11 cellular contexts compared by ENCODE assay signal in the genomic region with DNA sequence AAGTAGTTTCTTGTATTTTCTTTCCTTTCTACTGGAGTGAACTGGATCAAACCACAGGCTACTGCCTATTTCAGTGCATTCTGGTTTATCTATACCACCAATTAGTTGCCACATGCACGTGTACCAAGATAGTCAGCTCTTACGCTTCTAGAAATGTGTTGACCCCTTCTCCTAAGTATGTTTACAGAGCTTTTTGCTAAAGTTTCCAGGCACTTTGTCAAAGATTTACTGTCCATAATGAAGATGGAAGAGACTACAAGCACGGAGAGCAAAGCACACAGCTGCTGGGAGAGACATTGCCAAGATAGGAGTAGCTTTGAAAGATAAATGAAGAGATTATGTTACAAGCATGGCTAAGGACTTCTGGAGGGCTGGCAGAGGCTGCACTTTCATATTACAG. TPM values are rescaled to one million over a fixed set of nuclear protein-coding genes. Genes with fewer than 3 reads are reported as not detected.
DNase-seq lines count a peak whose midpoint lies in the region; ATAC-seq, FAIRE-seq and TF ChIP-seq lines count a peak whose summit lies in the region.
"Had no signal": no experiment of that assay in that cellular context is flagged by ENCODE, and none has a peak within 500 bp of the region (broad histone marks: within the 10 kb centered on the region; RNA-seq: fewer than 3 reads in every experiment).

No MANE protein-coding gene starts in this region.

- H3K36me3 ChIP-seq in SK-N-SH (replicated peaks in 1 of 2; ENCODE audit: control insufficient read depth in 1 of 2, insufficient read depth in 2 of 2, low read length in 1 of 2), result no peaks in the 10 kb centered on the region
- no peaks in the 10 kb centered on the region for H3K36me3 ChIP-seq in keratinocyte (ENCODE audit: control insufficient read depth in 2 of 2, extremely low read depth in 1 of 2, insufficient read depth in 2 of 2, low read length in 2 of 2)
- no peaks in the 10 kb centered on the region for H3K36me3 ChIP-seq in stomach smooth muscle (ENCODE audit: control insufficient read depth in 2 of 2, insufficient read depth in 2 of 2, low read length in 2 of 2)
- H3K36me3 ChIP-seq: prostate gland had no signal

- H2AFZ ChIP-seq in SK-N-SH (ENCODE audit: low read depth), result peak overlapping the region; percentile 57
- peak overlapping the region; percentile 55 for H2AFZ ChIP-seq in keratinocyte (ENCODE audit: control insufficient read depth, low read length)

- H4K20me1 ChIP-seq in SK-N-SH (ENCODE audit: insufficient read depth), result no peaks in the 10 kb centered on the region
- H4K20me1 ChIP-seq in keratinocyte (ENCODE audit: control insufficient read depth, extremely low read depth, insufficient read depth, low read length), result no peaks in the 10 kb centered on the region

- no peak for FAIRE-seq in keratinocyte (lab: Jason Lieb, UNC)
- FAIRE-seq: islet of Langerhans had no signal

- dilution Hi-C loops in keratinocyte (cut with MboI; ENCODE audit: extremely low pct_ligation_motif_present, low sequenced_read_pairs), result no loop called here

- 43% methylated on average over 3 of the region's 3 CpGs for WGBS in SK-N-SH (ENCODE audit: low lambda C conversion rate)

- no peaks in the 10 kb centered on the region for H3K9me3 ChIP-seq in SK-N-SH
- no peaks in the 10 kb centered on the region for H3K9me3 ChIP-seq in keratinocyte (ENCODE audit: control insufficient read depth, low read depth, low read length)
- no peaks in the 10 kb centered on the region for H3K9me3 ChIP-seq in stomach smooth muscle (ENCODE audit: control insufficient read depth in 2 of 2, low read length in 2 of 2)
- H3K9me3 ChIP-seq: prostate gland had no signal

- no peaks in the 10 kb centered on the region for H3F3A ChIP-seq in SK-N-SH (replicated peaks; ENCODE audit: insufficient read depth)

- no peaks in the 10 kb centered on the region for H3K27me3 ChIP-seq in SK-N-SH (ENCODE audit: insufficient read depth)
- H3K27me3 ChIP-seq in keratinocyte (ENCODE audit: control insufficient read depth, extremely low read depth, insufficient read depth, low read length), result no peaks in the 10 kb centered on the region
- H3K27me3 ChIP-seq in stomach smooth muscle (ENCODE audit: control insufficient read depth in 1 of 2, insufficient read depth in 2 of 2, low read length in 2 of 2), result no peaks in the 10 kb centered on the region

- no peaks in the 10 kb centered on the region for H3K9me1 ChIP-seq in keratinocyte (ENCODE audit: control insufficient read depth, extremely low read depth, insufficient read depth, low read length)

- no peak for TF ChIP-seq RAD21 in SK-N-SH (IDR thresholded peaks at IDR 0.05; ENCODE audit: low read length)

- H3K9ac ChIP-seq in SK-N-SH (no peak overlapping the region), keratinocyte (ENCODE audit: control insufficient read depth, extremely low read depth, insufficient read depth, low read length) (no peak overlapping the region), stomach smooth muscle (ENCODE audit: low read length in 2 of 2) (peak overlapping the region in 1 of 2 donors; percentile 10)

- H3K4me2 ChIP-seq in SK-N-SH, result peak overlapping the region; percentile 32; the same call in 1 of the 2 replicates
- no peak overlapping the region for H3K4me2 ChIP-seq in keratinocyte (ENCODE audit: control insufficient read depth, extremely low read depth, insufficient read depth, low read depth, low read length)

- no peak for TF ChIP-seq EP300 in SK-N-SH (IDR thresholded peaks at IDR 0.05; ENCODE audit: borderline replicate concordance in 1 of 2, low read depth in 1 of 2, low read length in 1 of 2)

- ATAC-seq in HG03432 (IDR thresholded peaks at IDR 0.05; ENCODE audit: unreplicated experiment) (no peak), HG02884 (IDR thresholded peaks at IDR 0.05; ENCODE audit: unreplicated experiment) (no peak)

- no peaks in the 10 kb centered on the region for H3K9me2 ChIP-seq in SK-N-SH

- peak overlapping the region; percentile 4 to 34; a peak in 2 of 4 replicates for H3K27ac ChIP-seq in SK-N-SH (ENCODE audit: low read depth in 2 of 2, low read length in 1 of 2)
- no peak overlapping the region for H3K27ac ChIP-seq in keratinocyte (ENCODE audit: control insufficient read depth, insufficient read depth, low read length)
- H3K27ac ChIP-seq in stomach smooth muscle (ENCODE audit: low read length), result peak overlapping the region; percentile 25
- H3K27ac ChIP-seq: prostate gland had no signal

- H3K4me1 ChIP-seq in SK-N-SH (ENCODE audit: control insufficient read depth in 1 of 2, insufficient read depth in 2 of 2, low read depth in 1 of 2, low read length in 1 of 2) (peaks cover 2 to 19% of the 10 kb centered on the region in 2 experiments; a peak in 2 of 4 replicates), keratinocyte (ENCODE audit: control insufficient read depth, extremely low read depth, insufficient read depth, low read length) (no peaks in the 10 kb centered on the region), stomach smooth muscle (ENCODE audit: control insufficient read depth, insufficient read depth, low read length) (peaks cover 7% of the 10 kb centered on the region)
- H3K4me1 ChIP-seq: prostate gland had no signal

- CTCF ChIA-PET in SK-N-SH (lab: Yijun Ruan, JAX), result interaction anchor here (0.8 to 0.9 kb wide), 2 partner anchors 19 to 355 kb away, joined by 3 to 4 read pairs; no protein-coding TSS in a partner anchor

- TF ChIP-seq CTCF in SK-N-SH (IDR thresholded peaks at IDR 0.05) (no peak), keratinocyte (optimal IDR thresholded peaks at IDR 0.05 in 1 of 3, IDR thresholded peaks at IDR 0.05 in 1 of 3, conservative IDR thresholded peaks at IDR 0.05 in 1 of 3; ENCODE audit: extremely low read depth in 1 of 3, insufficient read depth in 2 of 3, low read length in 3 of 3) (no peak), GM13977 (IDR thresholded peaks at IDR 0.05; ENCODE audit: extremely low read depth, insufficient read depth, missing control alignments) (no peak)

- POLR2A ChIA-PET in SK-N-SH (lab: Yijun Ruan, JAX), result no interaction called here

- in situ Hi-C loops in GM13977 (cut with MboI; ENCODE audit: low pct_unique_long_range_greater_than_20kb, low sequenced_read_pairs, unreplicated experiment), result no loop called here

- DNase-seq in NCI-H1105 treated with DMSO at 0.1 percent for 48 hours (lab: John Stamatoyannopoulos, UW) (peak; percentile 29), NCI-H1105 (lab: John Stamatoyannopoulos, UW) (no peak), SK-N-SH (no peak), keratinocyte (ENCODE audit: low read depth, low spot score) (no peak), GM13977 (ENCODE audit: low spot score) (no peak)
- DNase-seq: 8988T had no signal

- H3K4me3 ChIP-seq in SK-N-SH (ENCODE audit: low read depth in 2 of 2, low read length in 1 of 2) (no peak overlapping the region), keratinocyte (ENCODE audit: control insufficient read depth in 2 of 3, extremely low read depth in 1 of 3, insufficient read depth in 2 of 3, low read depth in 1 of 3, low read length in 3 of 3) (no peak overlapping the region), stomach smooth muscle (ENCODE audit: low read length in 2 of 2) (peak overlapping the region; percentile 56 to 57)
- H3K4me3 ChIP-seq: prostate gland had no signal

- H3K79me2 ChIP-seq in SK-N-SH (ENCODE audit: insufficient read depth), result no peaks in the 10 kb centered on the region
- H3K79me2 ChIP-seq in keratinocyte (ENCODE audit: control insufficient read depth, insufficient read depth, low read length), result no peaks in the 10 kb centered on the region

TF ChIP-seq in SK-N-SH, 30 proteins besides CTCF, POLR2A, EP300 and RAD21 (continues in another document):
- TF ChIP-seq TCF12 (IDR thresholded peaks at IDR 0.05) (peak; percentile 34; the same call in 1 of the 2 replicates), NFIC (IDR thresholded peaks at IDR 0.05; ENCODE audit: borderline replicate concordance) (peak; percentile 38; the same call in 1 of the 2 replicates), TAF1 (IDR thresholded peaks at IDR 0.05; ENCODE audit: borderline replicate concordance, low read depth, low read length) (no peak), PBX3 (IDR thresholded peaks at IDR 0.05) (peak; percentile 37), RCOR1 (IDR thresholded peaks at IDR 0.05; ENCODE audit: low read length) (no peak), TEAD4 (IDR thresholded peaks at IDR 0.05; ENCODE audit: borderline replicate concordance, insufficient read depth) (no peak), GATA2 (CRISPR knock-in tag; IDR thresholded peaks at IDR 0.05) (0 out of 2 replicates have a peak, but pooled peaks have one; percentile 46)

RNA-seq across cellular contexts. Expression of gene KITLG, which starts 59.1 kb away (rescaled TPM):
- polyA plus RNA-seq in SK-N-SH (2012; rRNA removed) (8.9 and 13.3 TPM in 2 replicates), keratinocyte (10.7 to 21.2 TPM (median 11.3 TPM) in 3 replicates)
- polyA plus RNA-seq in SK-N-SH (2012; cell fraction: cytosol; rRNA removed), result 17.4 and 20.7 TPM in 2 replicates
- 5.2 and 11.6 TPM in 2 replicates for polyA plus RNA-seq in SK-N-SH (2012; cell fraction: nucleus; rRNA removed)
- polyA plus RNA-seq in keratinocyte (2011; ENCODE audit: low read depth), result 7.6 TPM
- polyA plus RNA-seq in keratinocyte (2011; cell fraction: cytosol; rRNA removed), result 8.4 and 15.4 TPM in 2 replicates
- polyA plus RNA-seq in keratinocyte (2011; cell fraction: nucleus; rRNA removed), result 9.6 and 10.9 TPM in 2 replicates
- polyA plus RNA-seq in keratinocyte (2012; ENCODE audit: low replicate concordance), result 8.3 and 12.1 TPM in 2 replicates
- 7.1 to 27.5 TPM (median 15.6 TPM) in 3 replicates for polyA minus RNA-seq in keratinocyte
- 49.3 TPM for polyA minus RNA-seq in keratinocyte (2011; cell fraction: cytosol; rRNA and poly(A)+ RNA removed)
- 16.0 and 29.9 TPM in 2 replicates for polyA minus RNA-seq in keratinocyte (2011; cell fraction: nucleus; rRNA and poly(A)+ RNA removed)

Comparison
In these comparisons a context has a peak if more than half of its experiments do, and no peak if none do; other contexts are left out.
1. H3K4me3 ChIP-seq: peak in stomach smooth muscle (2 of 2); none in SK-N-SH (0 of 2) and keratinocyte (0 of 3).